1 cellular context compared by ENCODE assay signal in the genomic region with DNA sequence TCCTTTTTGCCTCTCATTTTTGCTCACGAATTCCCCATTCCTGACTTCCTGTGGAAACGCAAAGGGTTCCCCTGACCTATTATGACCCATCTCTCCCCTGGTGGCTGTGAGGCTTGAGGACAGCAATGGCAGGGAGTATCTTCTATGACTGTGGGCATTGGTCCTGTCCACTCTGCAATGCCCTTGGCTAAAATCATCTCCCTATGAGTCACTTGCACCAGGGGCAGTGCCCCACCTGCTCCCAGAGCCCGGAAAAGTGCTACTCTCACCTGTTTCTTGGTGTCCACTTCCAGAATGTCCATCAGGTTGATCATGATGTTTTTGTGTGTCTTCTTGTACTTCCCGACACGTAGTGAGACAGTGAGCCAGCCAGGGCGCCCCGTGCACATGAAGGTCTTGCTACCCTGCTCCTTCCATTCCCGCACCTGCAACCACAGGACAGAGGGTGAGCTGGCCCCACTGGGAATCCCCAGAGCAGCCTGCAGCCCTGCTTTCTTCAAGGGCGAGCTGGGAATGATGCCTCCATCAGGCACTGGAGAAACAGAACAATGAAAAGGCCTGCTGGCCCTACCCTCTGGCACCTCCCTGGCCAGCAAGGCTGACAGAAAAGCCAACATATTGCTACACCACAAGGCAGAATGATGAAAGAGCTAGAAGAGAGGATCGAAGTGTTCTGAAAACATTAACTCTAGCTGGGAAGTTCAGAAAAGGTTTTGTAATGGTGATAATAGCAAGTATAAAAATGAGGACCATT.
TF ChIP-seq lines count a peak whose summit lies in the region.

No MANE protein-coding gene starts in this region.

TF ChIP-seq in HepG2, 621 proteins besides CTCF, POLR2A, EP300 and RAD21 (continued from another document and continues in another):
- TF ChIP-seq, protein P1, sequence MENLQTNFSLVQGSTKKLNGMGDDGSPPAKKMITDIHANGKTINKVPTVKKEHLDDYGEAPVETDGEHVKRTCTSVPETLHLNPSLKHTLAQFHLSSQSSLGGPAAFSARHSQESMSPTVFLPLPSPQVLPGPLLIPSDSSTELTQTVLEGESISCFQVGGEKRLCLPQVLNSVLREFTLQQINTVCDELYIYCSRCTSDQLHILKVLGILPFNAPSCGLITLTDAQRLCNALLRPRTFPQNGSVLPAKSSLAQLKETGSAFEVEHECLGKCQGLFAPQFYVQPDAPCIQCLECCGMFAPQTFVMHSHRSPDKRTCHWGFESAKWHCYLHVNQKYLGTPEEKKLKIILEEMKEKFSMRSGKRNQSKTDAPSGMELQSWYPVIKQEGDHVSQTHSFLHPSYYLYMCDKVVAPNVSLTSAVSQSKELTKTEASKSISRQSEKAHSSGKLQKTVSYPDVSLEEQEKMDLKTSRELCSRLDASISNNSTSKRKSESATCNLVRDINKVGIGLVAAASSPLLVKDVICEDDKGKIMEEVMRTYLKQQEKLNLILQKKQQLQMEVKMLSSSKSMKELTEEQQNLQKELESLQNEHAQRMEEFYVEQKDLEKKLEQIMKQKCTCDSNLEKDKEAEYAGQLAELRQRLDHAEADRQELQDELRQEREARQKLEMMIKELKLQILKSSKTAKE (CRISPR knock-in tag; IDR thresholded peaks at IDR 0.05; ENCODE audit: borderline replicate concordance) = no peak
- TF ChIP-seq PRPF4 (IDR thresholded peaks at IDR 0.05; ENCODE audit: low read depth, low read length, poor library complexity, severe bottlenecking) (no peak), HHEX (CRISPR knock-in tag; IDR thresholded peaks at IDR 0.05) (no peak), NFE2 (CRISPR knock-in tag; IDR thresholded peaks at IDR 0.05) (no peak), ZSCAN20 (CRISPR knock-in tag; IDR thresholded peaks at IDR 0.05; ENCODE audit: borderline replicate concordance) (no peak), ZNF234 (CRISPR knock-in tag; conservative IDR thresholded peaks at IDR 0.05) (no peak), ZNF205 (CRISPR knock-in tag; IDR thresholded peaks at IDR 0.05) (no peak), HCFC1 (IDR thresholded peaks at IDR 0.05; ENCODE audit: low read depth, low read length) (no peak), CCDC6 (CRISPR knock-in tag; IDR thresholded peaks at IDR 0.05) (no peak; the same call in 1 of the 2 replicates), PITX1 (CRISPR knock-in tag; IDR thresholded peaks at IDR 0.05) (0 out of 2 replicates have a peak, but pooled peaks have one; percentile 32), NFE2L2 (IDR thresholded peaks at IDR 0.05; ENCODE audit: low read length) (no peak), REPIN1 (CRISPR knock-in tag; IDR thresholded peaks at IDR 0.05; ENCODE audit: borderline replicate concordance, low read depth) (no peak; the same call in 1 of the 2 replicates), TP53 (CRISPR knock-in tag; conservative IDR thresholded peaks at IDR 0.05) (no peak), ZNF101 (CRISPR knock-in tag; IDR thresholded peaks at IDR 0.05; ENCODE audit: borderline replicate concordance, low read depth) (no peak), CENPX (CRISPR knock-in tag; IDR thresholded peaks at IDR 0.05) (no peak), HOXA7 (CRISPR knock-in tag; IDR thresholded peaks at IDR 0.05) (no peak), ELF3 (CRISPR knock-in tag; IDR thresholded peaks at IDR 0.05) (0 out of 2 replicates have a peak, but pooled peaks have one; percentile 38), RBM22 (optimal IDR thresholded peaks at IDR 0.05; ENCODE audit: low read length) (peak; percentile 81), GATA4 (IDR thresholded peaks at IDR 0.05; ENCODE audit: borderline replicate concordance, low read depth) (no peak), SIN3A (IDR thresholded peaks at IDR 0.05; ENCODE audit: borderline replicate concordance, low read depth, low read length) (no peak; the same call in 1 of the 2 replicates), IRX3 (CRISPR knock-in tag; IDR thresholded peaks at IDR 0.05; ENCODE audit: borderline replicate concordance, low read depth) (no peak), ONECUT2 (CRISPR knock-in tag; IDR thresholded peaks at IDR 0.05) (peak; percentile 72), SKI (IDR thresholded peaks at IDR 0.05; ENCODE audit: partially characterized antibody) (no peak), ARNT (IDR thresholded peaks at IDR 0.05) (no peak), CREM (IDR thresholded peaks at IDR 0.05) (peak; percentile 29; the same call in 1 of the 2 replicates), CREM (CRISPR knock-in tag; IDR thresholded peaks at IDR 0.05) (no peak), GATAD1 (CRISPR knock-in tag; IDR thresholded peaks at IDR 0.05) (no peak)
- TF ChIP-seq, protein P2, sequence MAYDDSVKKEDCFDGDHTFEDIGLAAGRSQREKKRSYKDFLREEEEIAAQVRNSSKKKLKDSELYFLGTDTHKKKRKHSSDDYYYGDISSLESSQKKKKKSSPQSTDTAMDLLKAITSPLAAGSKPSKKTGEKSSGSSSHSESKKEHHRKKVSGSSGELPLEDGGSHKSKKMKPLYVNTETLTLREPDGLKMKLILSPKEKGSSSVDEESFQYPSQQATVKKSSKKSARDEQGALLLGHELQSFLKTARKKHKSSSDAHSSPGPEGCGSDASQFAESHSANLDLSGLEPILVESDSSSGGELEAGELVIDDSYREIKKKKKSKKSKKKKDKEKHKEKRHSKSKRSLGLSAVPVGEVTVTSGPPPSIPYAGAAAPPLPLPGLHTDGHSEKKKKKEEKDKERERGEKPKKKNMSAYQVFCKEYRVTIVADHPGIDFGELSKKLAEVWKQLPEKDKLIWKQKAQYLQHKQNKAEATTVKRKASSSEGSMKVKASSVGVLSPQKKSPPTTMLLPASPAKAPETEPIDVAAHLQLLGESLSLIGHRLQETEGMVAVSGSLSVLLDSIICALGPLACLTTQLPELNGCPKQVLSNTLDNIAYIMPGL (CRISPR knock-in tag; IDR thresholded peaks at IDR 0.05; ENCODE audit: borderline replicate concordance in 1 of 2, low read depth in 1 of 2) = no peak; a peak in 1 of 4 replicates
- TF ChIP-seq, protein P3, sequence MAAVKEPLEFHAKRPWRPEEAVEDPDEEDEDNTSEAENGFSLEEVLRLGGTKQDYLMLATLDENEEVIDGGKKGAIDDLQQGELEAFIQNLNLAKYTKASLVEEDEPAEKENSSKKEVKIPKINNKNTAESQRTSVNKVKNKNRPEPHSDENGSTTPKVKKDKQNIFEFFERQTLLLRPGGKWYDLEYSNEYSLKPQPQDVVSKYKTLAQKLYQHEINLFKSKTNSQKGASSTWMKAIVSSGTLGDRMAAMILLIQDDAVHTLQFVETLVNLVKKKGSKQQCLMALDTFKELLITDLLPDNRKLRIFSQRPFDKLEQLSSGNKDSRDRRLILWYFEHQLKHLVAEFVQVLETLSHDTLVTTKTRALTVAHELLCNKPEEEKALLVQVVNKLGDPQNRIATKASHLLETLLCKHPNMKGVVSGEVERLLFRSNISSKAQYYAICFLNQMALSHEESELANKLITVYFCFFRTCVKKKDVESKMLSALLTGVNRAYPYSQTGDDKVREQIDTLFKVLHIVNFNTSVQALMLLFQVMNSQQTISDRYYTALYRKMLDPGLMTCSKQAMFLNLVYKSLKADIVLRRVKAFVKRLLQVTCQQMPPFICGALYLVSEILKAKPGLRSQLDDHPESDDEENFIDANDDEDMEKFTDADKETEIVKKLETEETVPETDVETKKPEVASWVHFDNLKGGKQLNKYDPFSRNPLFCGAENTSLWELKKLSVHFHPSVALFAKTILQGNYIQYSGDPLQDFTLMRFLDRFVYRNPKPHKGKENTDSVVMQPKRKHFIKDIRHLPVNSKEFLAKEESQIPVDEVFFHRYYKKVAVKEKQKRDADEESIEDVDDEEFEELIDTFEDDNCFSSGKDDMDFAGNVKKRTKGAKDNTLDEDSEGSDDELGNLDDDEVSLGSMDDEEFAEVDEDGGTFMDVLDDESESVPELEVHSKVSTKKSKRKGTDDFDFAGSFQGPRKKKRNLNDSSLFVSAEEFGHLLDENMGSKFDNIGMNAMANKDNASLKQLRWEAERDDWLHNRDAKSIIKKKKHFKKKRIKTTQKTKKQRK (IDR thresholded peaks at IDR 0.05; ENCODE audit: low read length) = no peak
- TF ChIP-seq, protein P4, sequence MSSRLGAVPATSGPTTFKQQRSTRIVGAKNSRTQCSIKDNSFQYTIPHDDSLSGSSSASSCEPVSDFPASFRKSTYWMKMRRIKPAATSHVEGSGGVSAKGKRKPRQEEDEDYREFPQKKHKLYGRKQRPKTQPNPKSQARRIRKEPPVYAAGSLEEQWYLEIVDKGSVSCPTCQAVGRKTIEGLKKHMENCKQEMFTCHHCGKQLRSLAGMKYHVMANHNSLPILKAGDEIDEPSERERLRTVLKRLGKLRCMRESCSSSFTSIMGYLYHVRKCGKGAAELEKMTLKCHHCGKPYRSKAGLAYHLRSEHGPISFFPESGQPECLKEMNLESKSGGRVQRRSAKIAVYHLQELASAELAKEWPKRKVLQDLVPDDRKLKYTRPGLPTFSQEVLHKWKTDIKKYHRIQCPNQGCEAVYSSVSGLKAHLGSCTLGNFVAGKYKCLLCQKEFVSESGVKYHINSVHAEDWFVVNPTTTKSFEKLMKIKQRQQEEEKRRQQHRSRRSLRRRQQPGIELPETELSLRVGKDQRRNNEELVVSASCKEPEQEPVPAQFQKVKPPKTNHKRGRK (CRISPR knock-in tag; IDR thresholded peaks at IDR 0.05) = no peak
- TF ChIP-seq, protein P5, sequence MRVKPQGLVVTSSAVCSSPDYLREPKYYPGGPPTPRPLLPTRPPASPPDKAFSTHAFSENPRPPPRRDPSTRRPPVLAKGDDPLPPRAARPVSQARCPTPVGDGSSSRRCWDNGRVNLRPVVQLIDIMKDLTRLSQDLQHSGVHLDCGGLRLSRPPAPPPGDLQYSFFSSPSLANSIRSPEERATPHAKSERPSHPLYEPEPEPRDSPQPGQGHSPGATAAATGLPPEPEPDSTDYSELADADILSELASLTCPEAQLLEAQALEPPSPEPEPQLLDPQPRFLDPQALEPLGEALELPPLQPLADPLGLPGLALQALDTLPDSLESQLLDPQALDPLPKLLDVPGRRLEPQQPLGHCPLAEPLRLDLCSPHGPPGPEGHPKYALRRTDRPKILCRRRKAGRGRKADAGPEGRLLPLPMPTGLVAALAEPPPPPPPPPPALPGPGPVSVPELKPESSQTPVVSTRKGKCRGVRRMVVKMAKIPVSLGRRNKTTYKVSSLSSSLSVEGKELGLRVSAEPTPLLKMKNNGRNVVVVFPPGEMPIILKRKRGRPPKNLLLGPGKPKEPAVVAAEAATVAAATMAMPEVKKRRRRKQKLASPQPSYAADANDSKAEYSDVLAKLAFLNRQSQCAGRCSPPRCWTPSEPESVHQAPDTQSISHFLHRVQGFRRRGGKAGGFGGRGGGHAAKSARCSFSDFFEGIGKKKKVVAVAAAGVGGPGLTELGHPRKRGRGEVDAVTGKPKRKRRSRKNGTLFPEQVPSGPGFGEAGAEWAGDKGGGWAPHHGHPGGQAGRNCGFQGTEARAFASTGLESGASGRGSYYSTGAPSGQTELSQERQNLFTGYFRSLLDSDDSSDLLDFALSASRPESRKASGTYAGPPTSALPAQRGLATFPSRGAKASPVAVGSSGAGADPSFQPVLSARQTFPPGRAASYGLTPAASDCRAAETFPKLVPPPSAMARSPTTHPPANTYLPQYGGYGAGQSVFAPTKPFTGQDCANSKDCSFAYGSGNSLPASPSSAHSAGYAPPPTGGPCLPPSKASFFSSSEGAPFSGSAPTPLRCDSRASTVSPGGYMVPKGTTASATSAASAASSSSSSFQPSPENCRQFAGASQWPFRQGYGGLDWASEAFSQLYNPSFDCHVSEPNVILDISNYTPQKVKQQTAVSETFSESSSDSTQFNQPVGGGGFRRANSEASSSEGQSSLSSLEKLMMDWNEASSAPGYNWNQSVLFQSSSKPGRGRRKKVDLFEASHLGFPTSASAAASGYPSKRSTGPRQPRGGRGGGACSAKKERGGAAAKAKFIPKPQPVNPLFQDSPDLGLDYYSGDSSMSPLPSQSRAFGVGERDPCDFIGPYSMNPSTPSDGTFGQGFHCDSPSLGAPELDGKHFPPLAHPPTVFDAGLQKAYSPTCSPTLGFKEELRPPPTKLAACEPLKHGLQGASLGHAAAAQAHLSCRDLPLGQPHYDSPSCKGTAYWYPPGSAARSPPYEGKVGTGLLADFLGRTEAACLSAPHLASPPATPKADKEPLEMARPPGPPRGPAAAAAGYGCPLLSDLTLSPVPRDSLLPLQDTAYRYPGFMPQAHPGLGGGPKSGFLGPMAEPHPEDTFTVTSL (CRISPR knock-in tag; IDR thresholded peaks at IDR 0.05; ENCODE audit: borderline replicate concordance) = no peak
- TF ChIP-seq, protein P6, sequence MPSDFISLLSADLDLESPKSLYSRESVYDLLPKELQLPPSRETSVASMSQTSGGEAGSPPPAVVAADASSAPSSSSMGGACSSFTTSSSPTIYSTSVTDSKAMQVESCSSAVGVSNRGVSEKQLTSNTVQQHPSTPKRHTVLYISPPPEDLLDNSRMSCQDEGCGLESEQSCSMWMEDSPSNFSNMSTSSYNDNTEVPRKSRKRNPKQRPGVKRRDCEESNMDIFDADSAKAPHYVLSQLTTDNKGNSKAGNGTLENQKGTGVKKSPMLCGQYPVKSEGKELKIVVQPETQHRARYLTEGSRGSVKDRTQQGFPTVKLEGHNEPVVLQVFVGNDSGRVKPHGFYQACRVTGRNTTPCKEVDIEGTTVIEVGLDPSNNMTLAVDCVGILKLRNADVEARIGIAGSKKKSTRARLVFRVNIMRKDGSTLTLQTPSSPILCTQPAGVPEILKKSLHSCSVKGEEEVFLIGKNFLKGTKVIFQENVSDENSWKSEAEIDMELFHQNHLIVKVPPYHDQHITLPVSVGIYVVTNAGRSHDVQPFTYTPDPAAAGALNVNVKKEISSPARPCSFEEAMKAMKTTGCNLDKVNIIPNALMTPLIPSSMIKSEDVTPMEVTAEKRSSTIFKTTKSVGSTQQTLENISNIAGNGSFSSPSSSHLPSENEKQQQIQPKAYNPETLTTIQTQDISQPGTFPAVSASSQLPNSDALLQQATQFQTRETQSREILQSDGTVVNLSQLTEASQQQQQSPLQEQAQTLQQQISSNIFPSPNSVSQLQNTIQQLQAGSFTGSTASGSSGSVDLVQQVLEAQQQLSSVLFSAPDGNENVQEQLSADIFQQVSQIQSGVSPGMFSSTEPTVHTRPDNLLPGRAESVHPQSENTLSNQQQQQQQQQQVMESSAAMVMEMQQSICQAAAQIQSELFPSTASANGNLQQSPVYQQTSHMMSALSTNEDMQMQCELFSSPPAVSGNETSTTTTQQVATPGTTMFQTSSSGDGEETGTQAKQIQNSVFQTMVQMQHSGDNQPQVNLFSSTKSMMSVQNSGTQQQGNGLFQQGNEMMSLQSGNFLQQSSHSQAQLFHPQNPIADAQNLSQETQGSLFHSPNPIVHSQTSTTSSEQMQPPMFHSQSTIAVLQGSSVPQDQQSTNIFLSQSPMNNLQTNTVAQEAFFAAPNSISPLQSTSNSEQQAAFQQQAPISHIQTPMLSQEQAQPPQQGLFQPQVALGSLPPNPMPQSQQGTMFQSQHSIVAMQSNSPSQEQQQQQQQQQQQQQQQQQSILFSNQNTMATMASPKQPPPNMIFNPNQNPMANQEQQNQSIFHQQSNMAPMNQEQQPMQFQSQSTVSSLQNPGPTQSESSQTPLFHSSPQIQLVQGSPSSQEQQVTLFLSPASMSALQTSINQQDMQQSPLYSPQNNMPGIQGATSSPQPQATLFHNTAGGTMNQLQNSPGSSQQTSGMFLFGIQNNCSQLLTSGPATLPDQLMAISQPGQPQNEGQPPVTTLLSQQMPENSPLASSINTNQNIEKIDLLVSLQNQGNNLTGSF (CRISPR knock-in tag; IDR thresholded peaks at IDR 0.05) = no peak
- TF ChIP-seq, protein P7, sequence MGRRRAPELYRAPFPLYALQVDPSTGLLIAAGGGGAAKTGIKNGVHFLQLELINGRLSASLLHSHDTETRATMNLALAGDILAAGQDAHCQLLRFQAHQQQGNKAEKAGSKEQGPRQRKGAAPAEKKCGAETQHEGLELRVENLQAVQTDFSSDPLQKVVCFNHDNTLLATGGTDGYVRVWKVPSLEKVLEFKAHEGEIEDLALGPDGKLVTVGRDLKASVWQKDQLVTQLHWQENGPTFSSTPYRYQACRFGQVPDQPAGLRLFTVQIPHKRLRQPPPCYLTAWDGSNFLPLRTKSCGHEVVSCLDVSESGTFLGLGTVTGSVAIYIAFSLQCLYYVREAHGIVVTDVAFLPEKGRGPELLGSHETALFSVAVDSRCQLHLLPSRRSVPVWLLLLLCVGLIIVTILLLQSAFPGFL (CRISPR knock-in tag; IDR thresholded peaks at IDR 0.05) = no peak
